21 cellular contexts compared by ENCODE assay signal in genomic region chr14:66600416-66600815, GRCh38.
DNase-seq lines count a peak whose midpoint lies in the region; ATAC-seq, FAIRE-seq and TF ChIP-seq lines count a peak whose summit lies in the region.
"Had no signal": no experiment of that assay in that cellular context is flagged by ENCODE, and none has a peak within 500 bp of the region (broad histone marks: within the 10 kb centered on the region; RNA-seq: fewer than 3 reads in every experiment).

No MANE protein-coding gene starts in this region.

- H3K4me3 ChIP-seq in keratinocyte (ENCODE audit: control insufficient read depth in 2 of 3, extremely low read depth in 1 of 3, insufficient read depth in 2 of 3, low read depth in 1 of 3, low read length in 3 of 3): no peak overlapping the region
- H3K4me3 ChIP-seq: heart right ventricle, sigmoid colon, thyroid gland had no signal

- no peak for TF ChIP-seq CTCF in keratinocyte (optimal IDR thresholded peaks at IDR 0.05 in 1 of 3, IDR thresholded peaks at IDR 0.05 in 1 of 3, conservative IDR thresholded peaks at IDR 0.05 in 1 of 3; ENCODE audit: extremely low read depth in 1 of 3, insufficient read depth in 2 of 3, low read length in 3 of 3)

- peaks cover 8% of the 10 kb centered on the region for H3K4me1 ChIP-seq in keratinocyte (ENCODE audit: control insufficient read depth, extremely low read depth, insufficient read depth, low read length)
- H3K4me1 ChIP-seq: sigmoid colon, thyroid gland had no signal

- peaks cover 13% of the 10 kb centered on the region for H3K79me2 ChIP-seq in keratinocyte (ENCODE audit: control insufficient read depth, insufficient read depth, low read length)

- H3K27me3 ChIP-seq in keratinocyte (ENCODE audit: control insufficient read depth, extremely low read depth, insufficient read depth, low read length): no peaks in the 10 kb centered on the region
- H3K27me3 ChIP-seq: heart right ventricle, sigmoid colon, thyroid gland had no signal

- H2AFZ ChIP-seq in keratinocyte (ENCODE audit: control insufficient read depth, low read length): no peak overlapping the region

- no peak overlapping the region for H3K9ac ChIP-seq in keratinocyte (ENCODE audit: control insufficient read depth, extremely low read depth, insufficient read depth, low read length)

- dilution Hi-C loops in keratinocyte (cut with MboI; ENCODE audit: extremely low pct_ligation_motif_present, low sequenced_read_pairs): no loop called here

- peak; percentile 34 for DNase-seq in EH (ENCODE audit: low read depth)
- peak; percentile 12 for DNase-seq in RPMI7951 (ENCODE audit: low read depth)
- DNase-seq in keratinocyte (ENCODE audit: low read depth, low spot score): no peak
- no peak for DNase-seq in SIG-M5 treated with dmso at 0.1 percent for 504 hours (lab: John Stamatoyannopoulos, UW; ENCODE audit: unreplicated experiment)
- DNase-seq: activated CD4-positive, alpha-beta T cell treated with anti-CD3 and anti-CD28 coated beads for 4 hours; CD8-positive, alpha-beta memory T cell; heart right ventricle; immature natural killer cell; NCI-H1694; NCI-H446 treated with DMSO at 0.1 percent for 48 hours; NK-92 treated with Interleukin-12 subunit alpha and Interleukin-12 subunit beta, amount 100 ng/mL, for 24 hours; RPMI8226; sigmoid colon; stimulated activated naive CD4-positive, alpha-beta T cell; SW 1271; thyroid gland had no signal

- H3K36me3 ChIP-seq in keratinocyte (ENCODE audit: control insufficient read depth in 2 of 2, extremely low read depth in 1 of 2, insufficient read depth in 2 of 2, low read length in 2 of 2): no peaks in the 10 kb centered on the region
- H3K36me3 ChIP-seq: heart right ventricle, sigmoid colon, thyroid gland had no signal

- H3K9me3 ChIP-seq in keratinocyte (ENCODE audit: control insufficient read depth, low read depth, low read length): no peaks in the 10 kb centered on the region
- H3K9me3 ChIP-seq: sigmoid colon, thyroid gland had no signal

- H4K20me1 ChIP-seq in keratinocyte (ENCODE audit: control insufficient read depth, extremely low read depth, insufficient read depth, low read length): no peaks in the 10 kb centered on the region

- no peak overlapping the region for H3K27ac ChIP-seq in keratinocyte (ENCODE audit: control insufficient read depth, insufficient read depth, low read length)
- H3K27ac ChIP-seq: heart right ventricle, sigmoid colon, thyroid gland had no signal

- H3K9me1 ChIP-seq in keratinocyte (ENCODE audit: control insufficient read depth, extremely low read depth, insufficient read depth, low read length): no peaks in the 10 kb centered on the region

- ATAC-seq in HG03378 (IDR thresholded peaks at IDR 0.05; ENCODE audit: unreplicated experiment): no peak
- no peak for ATAC-seq in GM19397 (IDR thresholded peaks at IDR 0.05; ENCODE audit: unreplicated experiment)
- no peak for ATAC-seq in HG03135 (IDR thresholded peaks at IDR 0.05; ENCODE audit: unreplicated experiment)
- ATAC-seq: heart right ventricle had no signal

- FAIRE-seq in colon (lab: Jason Lieb, UNC): peak; percentile 57
- peak; percentile 73 for FAIRE-seq in keratinocyte (lab: Jason Lieb, UNC)
- FAIRE-seq: H1 had no signal

- H3K4me2 ChIP-seq in keratinocyte (ENCODE audit: control insufficient read depth, extremely low read depth, insufficient read depth, low read depth, low read length): peak overlapping the region; percentile 30

Comparison
In these comparisons a context has a peak if more than half of its experiments do, and no peak if none do; other contexts are left out.
1. DNase-seq: peak in EH (single experiment) and RPMI7951 (single experiment); none in keratinocyte (single experiment) and SIG-M5 treated with dmso at 0.1 percent for 504 hours (single experiment).